Comparison of ENCODE assay signal across 11 cellular contexts in the genomic region with DNA sequence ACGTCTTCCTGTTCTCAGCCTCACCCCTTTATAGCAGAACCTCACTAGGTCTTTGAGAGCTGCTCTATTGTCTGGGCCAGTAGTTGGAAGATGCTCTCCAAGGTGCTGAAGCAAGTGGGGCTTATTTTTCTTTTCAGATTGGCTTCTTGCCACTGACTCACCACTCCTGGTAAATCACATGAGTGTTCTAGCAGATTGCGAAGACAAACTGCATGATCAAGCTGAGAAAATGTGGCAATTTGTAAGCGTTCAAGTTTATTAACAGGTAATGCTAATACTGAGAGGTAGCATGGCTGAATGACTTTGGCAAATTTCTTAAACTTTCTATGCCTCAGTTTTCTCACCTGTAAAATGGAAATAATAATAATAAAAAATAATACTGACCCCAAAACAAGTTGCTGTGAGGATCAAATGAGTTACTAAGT. TPM values are rescaled to one million over a fixed set of nuclear protein-coding genes. Genes with fewer than 3 reads are reported as not detected.
DNase-seq lines count a peak whose midpoint lies in the region; ATAC-seq and TF ChIP-seq lines count a peak whose summit lies in the region.
"Had no signal": no experiment of that assay in that cellular context is flagged by ENCODE, and none has a peak within 500 bp of the region (broad histone marks: within the 10 kb centered on the region; RNA-seq: fewer than 3 reads in every experiment).

No MANE protein-coding gene starts in this region.

- no peak overlapping the region for H3K4me3 ChIP-seq in OCI-LY7 (ENCODE audit: low read depth, low read length, poor library complexity, severe bottlenecking)
- H3K4me3 ChIP-seq in prostate gland, result no peak overlapping the region
- H3K4me3 ChIP-seq: BLaER1 had no signal

- 13% methylated on average over 3 of the region's 3 CpGs for WGBS in prostate gland

- H3K27me3 Mint-ChIP-seq in activated CD4-positive, alpha-beta T cell treated with anti-CD3 and anti-CD28 coated beads for 36 hours, result peaks cover 43% of the 10 kb centered on the region
- H3K27me3 Mint-ChIP-seq in endothelial cell (ENCODE audit: unreplicated experiment), result peaks cover 3% of the 10 kb centered on the region

- no peak for TF ChIP-seq POLR2A in prostate gland (IDR thresholded peaks at IDR 0.05)

- no peaks in the 10 kb centered on the region for H3K9me3 ChIP-seq in OCI-LY7 (ENCODE audit: low read length)
- no peaks in the 10 kb centered on the region for H3K9me3 ChIP-seq in prostate gland
- H3K9me3 ChIP-seq: BLaER1 had no signal

- no peaks in the 10 kb centered on the region for H3K9me2 ChIP-seq in OCI-LY7 (ENCODE audit: insufficient read depth, low read length)

- H3K4me1 Mint-ChIP-seq in activated CD4-positive, alpha-beta T cell treated with anti-CD3 and anti-CD28 coated beads for 36 hours, result peaks cover 3% of the 10 kb centered on the region
- H3K4me1 Mint-ChIP-seq in endothelial cell (ENCODE audit: unreplicated experiment), result peaks cover 4% of the 10 kb centered on the region

- no peak for TF ChIP-seq CTCF in OCI-LY7 (conservative IDR thresholded peaks at IDR 0.05; ENCODE audit: low read length)
- no peak for TF ChIP-seq CTCF in endothelial cell (IDR thresholded peaks at IDR 0.05; ENCODE audit: unreplicated experiment)
- no peak for TF ChIP-seq CTCF in prostate gland (IDR thresholded peaks at IDR 0.05)

- POLR2A ChIA-PET in activated CD4-positive, alpha-beta T cell treated with anti-CD3 and anti-CD28 coated beads for 36 hours (lab: Charles Lee), result no interaction called here
- POLR2A ChIA-PET in OCI-LY7 (lab: Charles Lee), result no interaction called here

- ATAC-seq in activated CD4-positive, alpha-beta T cell treated with anti-CD3 and anti-CD28 coated beads for 36 hours, result no peak
- ATAC-seq in GM18511 (IDR thresholded peaks at IDR 0.05; ENCODE audit: unreplicated experiment), result no peak

- DNase-seq in activated CD4-positive, alpha-beta T cell treated with anti-CD3 and anti-CD28 coated beads for 36 hours, result peak; percentile 47
- no peak for DNase-seq in activated CD4-positive, alpha-beta T cell treated with anti-CD3 and anti-CD28 coated beads, Interleukin-2, amount 50 U/mL, for 4 hours
- DNase-seq in OCI-LY7 (ENCODE audit: low spot score), result peak; percentile 39
- peak; percentile 71 for DNase-seq in endothelial cell (ENCODE audit: low spot score)
- peak; percentile 15 for DNase-seq in prostate gland (ENCODE audit: low spot score)
- no peak for DNase-seq in cerebellar nuclear complex (lab: John Stamatoyannopoulos, UW)
- DNase-seq in NCI-H1417 treated with DMSO at 0.1 percent for 48 hours (lab: John Stamatoyannopoulos, UW), result no peak

- no peak overlapping the region for H3K4me2 ChIP-seq in OCI-LY7 (ENCODE audit: low read length)
- H3K4me2 ChIP-seq: BLaER1 had no signal

- H2AFZ ChIP-seq in OCI-LY7 (ENCODE audit: low read length), result no peak overlapping the region
- H2AFZ ChIP-seq: parathyroid adenoma had no signal

- no peak overlapping the region for H3K4me3 Mint-ChIP-seq in activated CD4-positive, alpha-beta T cell treated with anti-CD3 and anti-CD28 coated beads for 36 hours
- H3K4me3 Mint-ChIP-seq in endothelial cell (ENCODE audit: unreplicated experiment), result no peak overlapping the region

- no peak overlapping the region for H3K27ac ChIP-seq in OCI-LY7 (ENCODE audit: low read depth, low read length, poor library complexity, severe bottlenecking)
- no peak overlapping the region for H3K27ac ChIP-seq in prostate gland
- H3K27ac ChIP-seq: BLaER1, parathyroid adenoma, VCaP had no signal

- no peaks in the 10 kb centered on the region for H3K4me1 ChIP-seq in OCI-LY7 (ENCODE audit: insufficient read depth, low read length, poor library complexity, severe bottlenecking)
- no peaks in the 10 kb centered on the region for H3K4me1 ChIP-seq in prostate gland (replicated peaks)
- H3K4me1 ChIP-seq: parathyroid adenoma had no signal

- no peaks in the 10 kb centered on the region for H3K9me3 Mint-ChIP-seq in activated CD4-positive, alpha-beta T cell treated with anti-CD3 and anti-CD28 coated beads for 36 hours (ENCODE audit: low read depth)
- no peaks in the 10 kb centered on the region for H3K9me3 Mint-ChIP-seq in endothelial cell (ENCODE audit: unreplicated experiment)

- H3K27ac Mint-ChIP-seq in activated CD4-positive, alpha-beta T cell treated with anti-CD3 and anti-CD28 coated beads for 36 hours, result no peak overlapping the region
- no peak overlapping the region for H3K27ac Mint-ChIP-seq in endothelial cell (ENCODE audit: unreplicated experiment)

- CTCF ChIA-PET in activated CD4-positive, alpha-beta T cell treated with anti-CD3 and anti-CD28 coated beads for 36 hours (lab: Charles Lee), result no interaction called here
- CTCF ChIA-PET in OCI-LY7 (lab: Charles Lee; ENCODE audit: unreplicated experiment), result no interaction called here

- intact Hi-C loops in activated CD4-positive, alpha-beta T cell treated with anti-CD3 and anti-CD28 coated beads for 36 hours (cut with DNase I, micrococcal nuclease), result loop anchor here in 1 of 2 experiments (2.0 kb wide), 1 partner anchor 58 kb away; the partner anchor contains the start of gene CACNG2
- intact Hi-C loops in OCI-LY7 (cut with micrococcal nuclease; ENCODE audit: unreplicated experiment) (no loop called here), prostate gland (cut with DNase I) (no loop called here)

- H3K36me3 Mint-ChIP-seq in activated CD4-positive, alpha-beta T cell treated with anti-CD3 and anti-CD28 coated beads for 36 hours (ENCODE audit: low read depth), result no peaks in the 10 kb centered on the region
- no peaks in the 10 kb centered on the region for H3K36me3 Mint-ChIP-seq in endothelial cell (ENCODE audit: low read depth, unreplicated experiment)

- H3K36me3 ChIP-seq in OCI-LY7 (ENCODE audit: insufficient read depth, low read length) (no peaks in the 10 kb centered on the region), prostate gland (no peaks in the 10 kb centered on the region)
- H3K36me3 ChIP-seq: BLaER1 had no signal

- H3K27me3 ChIP-seq in prostate gland (replicated peaks; ENCODE audit: insufficient read depth), result no peaks in the 10 kb centered on the region
- H3K27me3 ChIP-seq: BLaER1 had no signal

- no peaks in the 10 kb centered on the region for H4K20me1 ChIP-seq in OCI-LY7 (ENCODE audit: insufficient read depth, low read length)
- H4K20me1 ChIP-seq: BLaER1 had no signal

- H3K79me2 ChIP-seq in OCI-LY7 (ENCODE audit: insufficient read depth, low read depth, low read length), result no peaks in the 10 kb centered on the region
- H3K79me2 ChIP-seq: parathyroid adenoma had no signal

- BruUV-seq in OCI-LY7 (replicated peaks; lab: Mats Ljungman, UMichigan), result no TSS peak

RNA-seq across cellular contexts. Expression of gene CACNG2, which starts 59.2 kb away (rescaled TPM):
- total RNA-seq in activated CD4-positive, alpha-beta T cell treated with anti-CD3 and anti-CD28 coated beads for 36 hours, result not detected
- total RNA-seq in OCI-LY7 (2014; rRNA removed; shearing (Covaris generic)), result not detected in 2 replicates
- total RNA-seq in OCI-LY7 (2022) (not detected in 2 replicates), endothelial cell (ENCODE audit: unreplicated experiment) (not detected), prostate gland (not detected)

Comparison
In these comparisons a context has a peak if more than half of its experiments do, and no peak if none do; other contexts are left out.
1. DNase-seq: peak in activated CD4-positive, alpha-beta T cell treated with anti-CD3 and anti-CD28 coated beads for 36 hours (single experiment), OCI-LY7 (single experiment), endothelial cell (single experiment) and prostate gland (single experiment); none in activated CD4-positive, alpha-beta T cell treated with anti-CD3 and anti-CD28 coated beads, Interleukin-2, amount 50 U/mL, for 4 hours (0 of 2), cerebellar nuclear complex (0 of 2) and NCI-H1417 treated with DMSO at 0.1 percent for 48 hours (single experiment).